ENCODE assay signal across 1 cellular context in the genomic region with DNA sequence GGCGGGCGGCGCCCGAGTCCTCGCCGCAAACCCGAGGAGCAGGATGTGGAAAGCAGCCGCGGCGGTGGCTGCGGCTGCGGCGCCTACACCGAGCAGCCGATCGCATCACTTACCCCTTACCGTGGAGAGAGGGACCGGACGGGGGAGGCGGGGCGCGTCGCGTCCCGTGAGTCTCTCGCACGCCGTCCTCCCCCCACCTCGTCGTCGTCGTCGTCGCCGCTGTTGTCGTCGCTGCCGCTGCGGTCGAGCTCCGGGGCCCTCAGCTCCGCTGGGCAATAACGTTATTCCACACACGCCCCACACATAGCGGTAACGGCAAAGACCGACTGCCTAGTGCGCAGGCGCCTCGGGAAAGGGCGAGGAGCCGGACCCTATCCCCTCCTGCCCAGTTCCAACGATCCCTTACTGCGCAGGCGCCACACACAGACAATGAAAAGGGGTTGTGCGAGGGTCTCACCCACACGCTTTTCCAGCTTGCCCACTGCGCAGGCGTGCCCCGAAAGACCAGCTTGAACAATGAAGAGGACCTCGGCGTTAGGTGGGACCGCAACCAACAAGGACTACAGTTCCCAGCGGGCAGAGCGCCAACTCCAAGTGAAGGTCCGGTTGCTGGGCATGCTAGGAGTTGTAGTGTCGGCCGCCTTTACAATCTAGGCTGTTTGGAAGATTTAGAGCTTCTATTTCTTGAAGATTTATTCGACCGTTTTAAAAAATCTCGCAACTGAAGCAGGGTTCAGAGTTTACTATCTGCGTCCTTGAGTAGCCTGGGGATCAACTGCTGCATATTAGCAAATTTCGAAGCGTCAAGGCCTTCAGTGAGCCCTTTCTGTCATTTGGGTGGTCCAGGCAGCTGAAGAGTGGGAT.
TF ChIP-seq lines count a peak whose summit lies in the region.

A gene (minus strand): TSS at position 355 of the 864 bp plus-strand sequence. CDS start 30,001 bp downstream, outside the sequence.

TF ChIP-seq in H1, 55 proteins besides CTCF, POLR2A, EP300 and RAD21:
- TF ChIP-seq NRF1 (IDR thresholded peaks at IDR 0.05; ENCODE audit: low read depth, low read length) (peak; percentile 93), ASH2L (IDR thresholded peaks at IDR 0.05; ENCODE audit: low read length) (peak; percentile 86), CHD1 (IDR thresholded peaks at IDR 0.05; ENCODE audit: low read depth, low read length) (no peak), ZNF274 (IDR thresholded peaks at IDR 0.05; ENCODE audit: borderline replicate concordance, extremely low read depth, low read length) (no peak), RBBP5 (IDR thresholded peaks at IDR 0.05; ENCODE audit: borderline replicate concordance, low read depth, low read length) (peak; percentile 89; the same call in 1 of the 2 replicates), TAF1 (IDR thresholded peaks at IDR 0.05; ENCODE audit: low read depth, low read length) (peak; percentile 68), BACH1 (IDR thresholded peaks at IDR 0.05; ENCODE audit: low read length) (no peak), SAP30 (IDR thresholded peaks at IDR 0.05; ENCODE audit: insufficient read depth, insufficient replicate concordance, low read length) (no peak), GABPA (IDR thresholded peaks at IDR 0.05; ENCODE audit: borderline replicate concordance, insufficient read depth, low read length) (no peak), BRCA1 (IDR thresholded peaks at IDR 0.05; ENCODE audit: low read depth, low read length) (no peak), SP1 (IDR thresholded peaks at IDR 0.05; ENCODE audit: low read depth, low read length) (0 out of 2 replicates have a peak, but pooled peaks have one; percentile 14), TAF7 (optimal IDR thresholded peaks at IDR 0.05; ENCODE audit: borderline replicate concordance, low read depth, low read length) (no peak), CBX5 (IDR thresholded peaks at IDR 0.05; ENCODE audit: low read depth, low read length) (no peak), CEBPB (IDR thresholded peaks at IDR 0.05; ENCODE audit: low read depth, low read length) (no peak), CHD2 (IDR thresholded peaks at IDR 0.05; ENCODE audit: low read length) (no peak), TEAD4 (IDR thresholded peaks at IDR 0.05; ENCODE audit: low read depth, low read length) (no peak), SIRT6 (IDR thresholded peaks at IDR 0.05; ENCODE audit: low read length) (no peak), YY1 (IDR thresholded peaks at IDR 0.05; ENCODE audit: low read depth, low read length) (no peak; the same call in 1 of the 2 replicates), TCF12 (IDR thresholded peaks at IDR 0.05; ENCODE audit: low read depth, low read length) (peak; percentile 54; the same call in 1 of the 2 replicates), MAFK (IDR thresholded peaks at IDR 0.05; ENCODE audit: low read depth, low read length) (no peak), SP2 (IDR thresholded peaks at IDR 0.05; ENCODE audit: low read length) (no peak), JUND (IDR thresholded peaks at IDR 0.05; ENCODE audit: low read length) (no peak), SRF (IDR thresholded peaks at IDR 0.05; ENCODE audit: low read depth, low read length) (no peak), EZH2 (IDR thresholded peaks at IDR 0.05; ENCODE audit: low read depth, low read length, severe bottlenecking) (no peak), RNF2 (IDR thresholded peaks at IDR 0.05; ENCODE audit: borderline replicate concordance, low read depth, low read length, missing control alignments, poor library complexity, severe bottlenecking) (no peak), RXRA (IDR thresholded peaks at IDR 0.05; ENCODE audit: insufficient read depth, low read depth, low read length) (no peak), KDM1A (IDR thresholded peaks at IDR 0.05; ENCODE audit: borderline replicate concordance, low read length) (peak; percentile 97), SIX5 (IDR thresholded peaks at IDR 0.05; ENCODE audit: low read depth, low read length) (peak; percentile 94), POLR2AphosphoS5 (IDR thresholded peaks at IDR 0.05; ENCODE audit: low read depth, low read length) (peak; percentile 77; the same call in 1 of the 2 replicates), CREB1 (IDR thresholded peaks at IDR 0.05) (peak; percentile 89), HDAC2 (IDR thresholded peaks at IDR 0.05; ENCODE audit: borderline replicate concordance in 1 of 2, low read depth in 2 of 2, low read length in 2 of 2) (peak; percentile 71 to 81; a peak in 2 of 4 replicates), EGR1 (IDR thresholded peaks at IDR 0.05; ENCODE audit: borderline replicate concordance, low read depth, low read length) (no peak), JUN (IDR thresholded peaks at IDR 0.05; ENCODE audit: low read depth, low read length) (no peak), NANOG (IDR thresholded peaks at IDR 0.05; ENCODE audit: insufficient read depth, low read depth, low read length, poor library complexity, severe bottlenecking) (no peak), SIN3A (conservative IDR thresholded peaks at IDR 0.05 in 1 of 2, IDR thresholded peaks at IDR 0.05 in 1 of 2; ENCODE audit: low read depth in 1 of 2, low read length in 2 of 2) (peak in 1 of 2 experiments; percentile 55; a peak in 3 of 4 replicates), PHF8 (conservative IDR thresholded peaks at IDR 0.05; ENCODE audit: low read depth, low read length) (peak; percentile 53), TBP (IDR thresholded peaks at IDR 0.05; ENCODE audit: low read depth, low read length) (no peak; the same call in 1 of the 2 replicates), SUZ12 (IDR thresholded peaks at IDR 0.05; ENCODE audit: low read length) (no peak), KDM4A (IDR thresholded peaks at IDR 0.05; ENCODE audit: low read depth, low read length, severe bottlenecking) (peak; percentile 91)
- TF ChIP-seq, protein P1, sequence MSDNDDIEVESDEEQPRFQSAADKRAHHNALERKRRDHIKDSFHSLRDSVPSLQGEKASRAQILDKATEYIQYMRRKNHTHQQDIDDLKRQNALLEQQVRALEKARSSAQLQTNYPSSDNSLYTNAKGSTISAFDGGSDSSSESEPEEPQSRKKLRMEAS (IDR thresholded peaks at IDR 0.05) = peak; percentile 60; the same call in 1 of the 2 replicates
- TF ChIP-seq, protein P2, sequence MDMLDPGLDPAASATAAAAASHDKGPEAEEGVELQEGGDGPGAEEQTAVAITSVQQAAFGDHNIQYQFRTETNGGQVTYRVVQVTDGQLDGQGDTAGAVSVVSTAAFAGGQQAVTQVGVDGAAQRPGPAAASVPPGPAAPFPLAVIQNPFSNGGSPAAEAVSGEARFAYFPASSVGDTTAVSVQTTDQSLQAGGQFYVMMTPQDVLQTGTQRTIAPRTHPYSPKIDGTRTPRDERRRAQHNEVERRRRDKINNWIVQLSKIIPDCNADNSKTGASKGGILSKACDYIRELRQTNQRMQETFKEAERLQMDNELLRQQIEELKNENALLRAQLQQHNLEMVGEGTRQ (IDR thresholded peaks at IDR 0.05; ENCODE audit: low read length) = no peak
- TF ChIP-seq, protein P3, sequence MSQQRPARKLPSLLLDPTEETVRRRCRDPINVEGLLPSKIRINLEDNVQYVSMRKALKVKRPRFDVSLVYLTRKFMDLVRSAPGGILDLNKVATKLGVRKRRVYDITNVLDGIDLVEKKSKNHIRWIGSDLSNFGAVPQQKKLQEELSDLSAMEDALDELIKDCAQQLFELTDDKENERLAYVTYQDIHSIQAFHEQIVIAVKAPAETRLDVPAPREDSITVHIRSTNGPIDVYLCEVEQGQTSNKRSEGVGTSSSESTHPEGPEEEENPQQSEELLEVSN (IDR thresholded peaks at IDR 0.05) = no peak
- TF ChIP-seq, protein P4, sequence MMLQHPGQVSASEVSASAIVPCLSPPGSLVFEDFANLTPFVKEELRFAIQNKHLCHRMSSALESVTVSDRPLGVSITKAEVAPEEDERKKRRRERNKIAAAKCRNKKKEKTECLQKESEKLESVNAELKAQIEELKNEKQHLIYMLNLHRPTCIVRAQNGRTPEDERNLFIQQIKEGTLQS (IDR thresholded peaks at IDR 0.05; ENCODE audit: insufficient read depth, low read depth, low read length) = no peak
